In the genomic region with DNA sequence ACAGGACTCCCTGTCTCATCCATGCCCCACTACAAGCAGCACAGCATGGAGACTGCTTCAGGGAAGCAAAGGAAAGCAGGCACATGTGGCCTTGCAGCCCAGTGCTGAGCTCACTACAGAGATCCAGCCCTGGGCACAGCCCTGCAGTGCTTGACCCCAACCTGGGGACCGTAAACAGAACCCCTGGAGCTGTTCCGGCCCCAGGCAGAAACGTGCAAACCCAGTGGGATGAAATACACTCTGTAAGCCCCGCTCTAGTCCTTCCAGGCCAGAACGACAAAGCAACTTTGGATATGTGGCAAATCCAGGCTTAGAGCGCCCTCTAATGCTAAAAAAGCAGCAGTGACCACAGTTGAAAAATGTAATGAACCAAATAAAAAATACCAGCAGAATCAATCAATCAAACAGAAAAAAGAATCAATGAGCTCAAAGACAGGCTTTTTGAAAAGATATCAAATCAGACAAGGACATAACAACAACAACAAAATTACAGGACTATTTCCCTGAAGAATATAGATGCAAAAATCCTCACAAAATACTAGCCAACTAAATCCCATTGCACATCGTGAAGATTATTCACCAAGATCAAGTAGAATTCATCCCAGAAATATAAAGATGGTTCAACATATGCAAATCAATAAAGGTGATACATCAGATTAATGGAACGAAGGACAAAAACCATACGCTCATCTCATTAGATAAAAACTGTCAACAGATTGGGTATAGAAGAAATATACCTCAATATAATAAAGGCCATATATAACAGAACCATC, we compare ENCODE assay signal across 8 cellular contexts. TPM values are rescaled to one million over a fixed set of nuclear protein-coding genes. Genes with fewer than 3 reads are reported as not detected.
DNase-seq lines count a peak whose midpoint lies in the region; ATAC-seq and TF ChIP-seq lines count a peak whose summit lies in the region.

No MANE protein-coding gene starts in this region.

- no peaks in the 10 kb centered on the region for H3K4me1 ChIP-seq in right cardiac atrium (ENCODE audit: control insufficient read depth, insufficient read depth, low read length)
- H3K4me1 ChIP-seq in stomach = peaks cover 0 to 4% (median 0%) of the 10 kb centered on the region in 4 donors

- peak; percentile 13 to 16 for DNase-seq in AML-193 (lab: John Stamatoyannopoulos, UW)
- peak; percentile 15 for DNase-seq in NCI-H1092 treated with DMSO at 0.1 percent for 48 hours (lab: John Stamatoyannopoulos, UW)
- peak; percentile 47 for DNase-seq in WTC11 (ENCODE audit: low spot score)
- DNase-seq in right cardiac atrium = no peak
- no peak for DNase-seq in stomach
- DNase-seq in activated CD8-positive, alpha-beta memory T cell treated with anti-CD3 and anti-CD28 coated beads, Interleukin-2, amount 50 U/mL, for 48 hours = no peak
- DNase-seq in effector CD4-positive, alpha-beta T cell = no peak

- H3K4me3 ChIP-seq in right cardiac atrium (ENCODE audit: low read length) (no peak overlapping the region), stomach (no peak overlapping the region)

- no peak overlapping the region for H3K4me3 Mint-ChIP-seq in WTC11

- WGBS in right cardiac atrium = 34% methylated on average over 9 of the region's 9 CpGs
- 28 to 36% (median 32%) methylated on average over 8 to 9 of the region's 9 CpGs for WGBS in stomach, 5 donors

- H3K36me3 ChIP-seq in stomach = peaks cover 0 to 3% (median 0%) of the 10 kb centered on the region in 4 donors

- no peak for TF ChIP-seq POLR2A in stomach (IDR thresholded peaks at IDR 0.05)

- H3K27ac Mint-ChIP-seq in WTC11 = no peak overlapping the region

- no peak for TF ChIP-seq EP300 in stomach (IDR thresholded peaks at IDR 0.05)

- H3K9me3 ChIP-seq in right cardiac atrium (ENCODE audit: control insufficient read depth, low read length) (no peaks in the 10 kb centered on the region), stomach (no peaks in the 10 kb centered on the region)

- ATAC-seq in GM18502 (IDR thresholded peaks at IDR 0.05; ENCODE audit: poor library complexity, unreplicated experiment) (peak; percentile 73), WTC11 (peak; percentile 88), right cardiac atrium (peak; percentile 61 to 63)

- peak; percentile 66 for TF ChIP-seq CTCF in WTC11 (IDR thresholded peaks at IDR 0.05)
- TF ChIP-seq CTCF in stomach (IDR thresholded peaks at IDR 0.05) = peak in 5 of 7 experiments; percentile 30 to 76 (median 57)

- no peaks in the 10 kb centered on the region for H3K36me3 Mint-ChIP-seq in WTC11

- H3K27me3 ChIP-seq in right cardiac atrium (ENCODE audit: control insufficient read depth, insufficient read depth) = no peaks in the 10 kb centered on the region
- no peaks in the 10 kb centered on the region for H3K27me3 ChIP-seq in stomach

- CTCF ChIA-PET in WTC11 (lab: Charles Lee) = interaction anchor here (0.6 to 5.7 kb wide), 20 partner anchors 13 to 279 kb away, joined by 3 to 68 read pairs (median 4); a partner anchor contains a TSS

- peaks cover 10% of the 10 kb centered on the region for H3K4me1 Mint-ChIP-seq in WTC11

- no peak overlapping the region for H3K27ac ChIP-seq in right cardiac atrium (ENCODE audit: low read length)
- no peak overlapping the region for H3K27ac ChIP-seq in stomach

- intact Hi-C loops in right cardiac atrium (cut with DNase I) = loop anchor here in 3 of 4 donors (5.0 kb wide), 2 partner anchors 259 to 264 kb away; a partner anchor contains a TSS
- intact Hi-C loops in stomach (cut with DNase I; ENCODE audit: low total_unique reads) = loop anchor here (5.0 kb wide), 1 partner anchor 259 kb away; no protein-coding TSS in a partner anchor

- H3K9me3 Mint-ChIP-seq in WTC11 = no peaks in the 10 kb centered on the region

- POLR2A ChIA-PET in WTC11 (lab: Charles Lee) = no interaction called here

- H3K27me3 Mint-ChIP-seq in WTC11 (ENCODE audit: low read depth) = no peaks in the 10 kb centered on the region

TF ChIP-seq in WTC11, 78 proteins besides CTCF, POLR2A, EP300 and RAD21:
- TF ChIP-seq ZNF121 (CRISPR knock-in tag; IDR thresholded peaks at IDR 0.05) = peak; percentile 56; the same call in 1 of the 2 replicates
- TF ChIP-seq ELF4 (CRISPR knock-in tag; IDR thresholded peaks at IDR 0.05; ENCODE audit: low read depth) = no peak

RNA-seq across cellular contexts. Expression of a gene that starts 45.6 kb away (rescaled TPM):
- 26.7 to 32.1 TPM (median 30.6 TPM) in 3 replicates for total RNA-seq in WTC11 (2021)
- 1 to 10 TPM; 4.3 to 7.9 (median 5.2) TPM for total RNA-seq in right cardiac atrium
- polyA plus RNA-seq in right cardiac atrium = 1.9 TPM
- total RNA-seq in stomach = 10 to 100 TPM in 2 of 5 donors, 1 to 10 TPM in 2, under 1 TPM in 1; 0.58 to 17.4 (median 2.2) TPM
- 1 to 10 TPM in 2 of 3 donors, not detected in 1; 1.2 to 3.3 TPM for polyA plus RNA-seq in stomach

Comparison
In these comparisons a context has a peak if more than half of its experiments do, and no peak if none do; other contexts are left out.
1. DNase-seq: peak in AML-193 (2 of 2), NCI-H1092 treated with DMSO at 0.1 percent for 48 hours (single experiment) and WTC11 (single experiment); none in right cardiac atrium (0 of 3), stomach (single experiment), activated CD8-positive, alpha-beta memory T cell treated with anti-CD3 and anti-CD28 coated beads, Interleukin-2, amount 50 U/mL, for 48 hours (single experiment) and effector CD4-positive, alpha-beta T cell (single experiment).
2. Peak in every context shown above with its lines, with median percentiles within 50 percentile points of each other: ATAC-seq.